Comparison of ENCODE assay signal across 26 cellular contexts in genomic region chr7:17934612-17935247, GRCh38. TPM values are rescaled to one million over a fixed set of nuclear protein-coding genes. Genes with fewer than 3 reads are reported as not detected.
DNase-seq lines count a peak whose midpoint lies in the region; ATAC-seq, FAIRE-seq and TF ChIP-seq lines count a peak whose summit lies in the region.
"Had no signal": no experiment of that assay in that cellular context is flagged by ENCODE, and none has a peak within 500 bp of the region (broad histone marks: within the 10 kb centered on the region; RNA-seq: fewer than 3 reads in every experiment).

No MANE protein-coding gene starts in this region.

- H2AFZ ChIP-seq in OCI-LY1 (ENCODE audit: low read length) (no peak overlapping the region), K562 (ENCODE audit: low read depth, low read length) (no peak overlapping the region)

- H3K36me3 ChIP-seq in CD4-positive, CD25-positive, alpha-beta regulatory T cell (ENCODE audit: control insufficient read depth, insufficient read depth, low read length) = peaks cover 2% of the 10 kb centered on the region
- H3K36me3 ChIP-seq in OCI-LY1 (ENCODE audit: insufficient read depth, low read length) = no peaks in the 10 kb centered on the region
- H3K36me3 ChIP-seq in K562 (ENCODE audit: control insufficient read depth, insufficient read depth, low read length) = peaks cover 7% of the 10 kb centered on the region; the same call in 1 of the 3 replicates

- TF ChIP-seq CTCF in OCI-LY1 (IDR thresholded peaks at IDR 0.05; ENCODE audit: low read length) (no peak), K562 (IDR thresholded peaks at IDR 0.05 in 2 of 3, conservative IDR thresholded peaks at IDR 0.05 in 1 of 3; ENCODE audit: insufficient read depth in 2 of 3, low read depth in 1 of 3, low read length in 3 of 3) (no peak)

- no TSS peak for BruUV-seq in K562 (replicated peaks; lab: Mats Ljungman, UMichigan)

- intact Hi-C loops in K562 (cut with micrococcal nuclease) = no loop called here

- DNase-seq in CD4-positive, CD25-positive, alpha-beta regulatory T cell = no peak
- DNase-seq in KBM-7 (peak; percentile 60), K562 (ENCODE audit: extremely low read depth in 1 of 4, low spot score in 3 of 4) (no peak), urothelium cell line (ENCODE audit: low spot score) (no peak), COLO829 (ENCODE audit: low spot score) (no peak)
- DNase-seq: activated CD4-positive, alpha-beta T cell treated with anti-CD3 and anti-CD28 coated beads for 1 hour; activated T-cell treated with anti-CD3 and anti-CD28 coated beads, Interleukin-2, amount 50 U/mL, for 72 hours; MM.1S; NCI-H1694; NCI-H748 treated with DMSO at 0.1 percent for 48 hours; posterior cingulate gyrus; stimulated activated CD4-positive, alpha-beta T cell treated with anti-CD3 and anti-CD28 coated beads, Interleukin-2, amount 100 ng/mL, for 24 hours; T1000; trophoblast cell had no signal

- TF ChIP-seq POLR2A in K562 (conservative IDR thresholded peaks at IDR 0.05) = no peak

- H3K9me2 ChIP-seq in OCI-LY1 (ENCODE audit: low read depth, low read length) = no peaks in the 10 kb centered on the region

- H3K9me3 Mint-ChIP-seq in CD4-positive, CD25-positive, alpha-beta regulatory T cell = no peaks in the 10 kb centered on the region
- H3K9me3 Mint-ChIP-seq: activated naive CD4-positive, alpha-beta T cell treated with anti-CD3 and anti-CD28 coated beads, Interleukin-2, amount 50 U/mL, for 72 hours; activated T-cell treated with anti-CD3 and anti-CD28 coated beads, Interleukin-2, amount 50 U/mL, for 72 hours; brain; mesothelial cell of epicardium; nephron had no signal

- no peak for ATAC-seq in CD4-positive, CD25-positive, alpha-beta regulatory T cell (ENCODE audit: low read depth in 2 of 2)
- ATAC-seq in K562 = no peak
- no peak for ATAC-seq in HG02759 (IDR thresholded peaks at IDR 0.05; ENCODE audit: unreplicated experiment)
- ATAC-seq in GM21360 (IDR thresholded peaks at IDR 0.05; ENCODE audit: unreplicated experiment) = no peak
- ATAC-seq: left lobe of liver had no signal

- H3K4me3 Mint-ChIP-seq in CD4-positive, CD25-positive, alpha-beta regulatory T cell = peak overlapping the region in 1 of 4 donors; percentile 69
- H3K4me3 Mint-ChIP-seq: mesothelial cell of epicardium, nephron had no signal

- no peaks in the 10 kb centered on the region for H3K9me3 ChIP-seq in CD4-positive, CD25-positive, alpha-beta regulatory T cell (ENCODE audit: control insufficient read depth in 2 of 2, low read length in 2 of 2)
- no peaks in the 10 kb centered on the region for H3K9me3 ChIP-seq in OCI-LY1 (ENCODE audit: low read length)
- H3K9me3 ChIP-seq in K562 (replicated peaks; ENCODE audit: control insufficient read depth, insufficient read depth, low read depth, low read length) = no peaks in the 10 kb centered on the region

- TF ChIP-seq RAD21 in K562 (CRISPR knock-in tag; conservative IDR thresholded peaks at IDR 0.05 in 1 of 2, IDR thresholded peaks at IDR 0.05 in 1 of 2) = no peak

- peak overlapping the region; percentile 40; the same call in 1 of the 2 replicates for H3K4me2 ChIP-seq in OCI-LY1 (ENCODE audit: low read length)
- no peak overlapping the region for H3K4me2 ChIP-seq in K562 (ENCODE audit: insufficient read depth, low read length)

- no peaks in the 10 kb centered on the region for H3K9me1 ChIP-seq in K562 (ENCODE audit: control insufficient read depth, insufficient read depth, low read length)

- 68% methylated on average over 2 of the region's 2 CpGs for WGBS in K562 (ENCODE audit: insufficient coverage, low coverage, missing lambda C conversion rate)

- CTCF ChIA-PET in K562 (lab: Yijun Ruan, JAX; ENCODE audit: low intra/inter-chr PET ratio) = no interaction called here

- in situ Hi-C loops in KBM-7 (cut with MboI; ENCODE audit: low pct_unique_long_range_greater_than_20kb, low sequenced_read_pairs) (no loop called here), K562 (cut with MboI) (no loop called here)

- H3K27me3 ChIP-seq in CD4-positive, CD25-positive, alpha-beta regulatory T cell (ENCODE audit: control insufficient read depth, insufficient read depth, low read length) = no peaks in the 10 kb centered on the region
- H3K27me3 ChIP-seq in OCI-LY1 (ENCODE audit: insufficient read depth, low read length) (no peaks in the 10 kb centered on the region), K562 (ENCODE audit: control insufficient read depth in 2 of 2, insufficient read depth in 2 of 2, low read length in 2 of 2) (no peaks in the 10 kb centered on the region)

- H3K27ac Mint-ChIP-seq in CD4-positive, CD25-positive, alpha-beta regulatory T cell = no peak overlapping the region
- H3K27ac Mint-ChIP-seq: activated T-cell treated with anti-CD3 and anti-CD28 coated beads, Interleukin-2, amount 50 U/mL, for 72 hours; brain; mesothelial cell of epicardium; nephron had no signal

- H3K4me1 ChIP-seq in CD4-positive, CD25-positive, alpha-beta regulatory T cell (ENCODE audit: control insufficient read depth, insufficient read depth, low read length, poor library complexity, severe bottlenecking) = peaks cover 45% of the 10 kb centered on the region
- H3K4me1 ChIP-seq in OCI-LY1 (ENCODE audit: insufficient read depth, low read length, severe bottlenecking) (peaks cover 50% of the 10 kb centered on the region), K562 (replicated peaks in 1 of 2; ENCODE audit: control insufficient read depth in 2 of 2, insufficient read depth in 2 of 2, low read length in 2 of 2) (peaks cover 3 to 19% of the 10 kb centered on the region in 2 experiments; a peak in 3 of 5 replicates)

- H3F3A ChIP-seq in OCI-LY1 (ENCODE audit: insufficient read depth, low read length) = no peaks in the 10 kb centered on the region

- TF ChIP-seq EP300 in K562 (IDR thresholded peaks at IDR 0.05; ENCODE audit: low read length) = no peak

- peak overlapping the region; percentile 27 for H3K4me3 ChIP-seq in CD4-positive, CD25-positive, alpha-beta regulatory T cell (ENCODE audit: low read depth, low read length)
- H3K4me3 ChIP-seq in OCI-LY1 (ENCODE audit: low read depth, low read length, poor library complexity, severe bottlenecking) (peak overlapping the region; percentile 2), K562 (no peak overlapping the region)
- H3K4me3 ChIP-seq: coronary artery, SK-N-MC, skin epidermis had no signal

- H3K9ac ChIP-seq in OCI-LY1 (ENCODE audit: low read length) (no peak overlapping the region), K562 (ENCODE audit: insufficient read depth in 1 of 2, low read depth in 2 of 2, low read length in 2 of 2) (no peak overlapping the region)

- no peaks in the 10 kb centered on the region for H3K36me3 Mint-ChIP-seq in CD4-positive, CD25-positive, alpha-beta regulatory T cell
- H3K36me3 Mint-ChIP-seq: mesothelial cell of epicardium had no signal

- no peaks in the 10 kb centered on the region for H3K27me3 Mint-ChIP-seq in CD4-positive, CD25-positive, alpha-beta regulatory T cell

- FAIRE-seq in K562 (lab: Jason Lieb, UNC) (no peak), urothelium cell line (lab: Jason Lieb, UNC) (no peak)
- FAIRE-seq: RCC 7860 had no signal

- H4K20me1 ChIP-seq in OCI-LY1 (ENCODE audit: insufficient read depth, low read length) = peaks cover 6% of the 10 kb centered on the region; the same call in 1 of the 2 replicates
- H4K20me1 ChIP-seq in K562 (replicated peaks; ENCODE audit: control insufficient read depth, insufficient read depth, low read length) = peaks cover 21% of the 10 kb centered on the region; the same call in 1 of the 2 replicates

- POLR2A ChIA-PET in K562 (lab: Yijun Ruan, JAX) = no interaction called here

- H3K4me1 Mint-ChIP-seq in CD4-positive, CD25-positive, alpha-beta regulatory T cell = peaks cover 54 to 89% (median 59%) of the 10 kb centered on the region in 4 donors

- no peak overlapping the region for H3K27ac ChIP-seq in CD4-positive, CD25-positive, alpha-beta regulatory T cell (ENCODE audit: insufficient read depth, low read length, poor library complexity, severe bottlenecking)
- peak overlapping the region; percentile 65 for H3K27ac ChIP-seq in OCI-LY1 (ENCODE audit: low read depth, low read length, poor library complexity, severe bottlenecking)
- no peak overlapping the region for H3K27ac ChIP-seq in K562 (ENCODE audit: extremely low read depth, low read depth, low read length)
- H3K27ac ChIP-seq: coronary artery, SK-N-MC, skin epidermis had no signal

- H3K79me2 ChIP-seq in OCI-LY1 (ENCODE audit: insufficient read depth, low read length) (peaks cover 99% of the 10 kb centered on the region), K562 (ENCODE audit: control insufficient read depth, insufficient read depth, low read length) (peaks cover 94% of the 10 kb centered on the region)

TF ChIP-seq in K562, 482 proteins besides CTCF, POLR2A, EP300 and RAD21:
- no peak for TF ChIP-seq SLC30A9 (CRISPR knock-in tag; IDR thresholded peaks at IDR 0.05)
- TF ChIP-seq SPI1 (IDR thresholded peaks at IDR 0.05; ENCODE audit: borderline replicate concordance, low read depth, low read length) = 0 out of 2 replicates have a peak, but pooled peaks have one; percentile 29
TF ChIP-seq in K562: peak in this region for 1.

RNA-seq across cellular contexts. Expression of gene SNX13, which starts 5.6 kb away (rescaled TPM):
- 32.5 TPM for total RNA-seq in CD4-positive, CD25-positive, alpha-beta regulatory T cell
- 10 to 100 TPM; 11.9 to 13.1 (median 12.8) TPM for polyA plus RNA-seq in CD4-positive, CD25-positive, alpha-beta regulatory T cell
- total RNA-seq in K562 (2011; cell fraction: chromatin; rRNA removed; ENCODE audit: low replicate concordance) = 23.5 and 103 TPM in 2 replicates
- total RNA-seq in K562 (2011; cell fraction: nucleolus; rRNA removed) = 11.0 and 16.2 TPM in 2 replicates
- total RNA-seq in K562 (2011; cell fraction: nucleoplasm; rRNA removed) = 39.5 and 72.8 TPM in 2 replicates
- total RNA-seq in K562 (2014; rRNA removed) = 26.1 and 28.3 TPM in 2 replicates
- total RNA-seq in K562 (2014; rRNA removed; fragmentation: Illumina TruSeq; extraction: Trizol) = 26.5 and 31.0 TPM in 2 replicates
- 22.6 and 25.5 TPM in 2 replicates for total RNA-seq in K562 (2015; rRNA removed; fragmentation: Illumina TruSeq; extraction: Trizol)
- 25.3 and 25.7 TPM in 2 replicates for total RNA-seq in K562 (2021)
- polyA plus RNA-seq in K562 (2011; rRNA removed) = 17.8 and 25.4 TPM in 2 replicates
- 4.5 and 7.4 TPM in 2 replicates for polyA plus RNA-seq in K562 (2011; cell fraction: cytosol; rRNA removed)
- polyA plus RNA-seq in K562 (2011; cell fraction: nucleus; rRNA removed) = 16.7 and 25.4 TPM in 2 replicates
- 10.2 and 10.3 TPM in 2 replicates for polyA plus RNA-seq in K562 (2012)
- polyA plus RNA-seq in K562 (2014; fragmentation: Illumina TruSeq; extraction: Trizol) = 19.4 and 24.1 TPM in 2 replicates
- polyA plus RNA-seq in K562 (2014; fragmentation: Nextera tagmentation; extraction: Ambion mirVana) = 1 to 10 TPM; 5.6 to 8.7 TPM
- polyA plus RNA-seq in K562 (2014; rRNA removed) = 24.4 and 33.2 TPM in 2 replicates
- 46.8 and 53.3 TPM in 2 replicates for polyA minus RNA-seq in K562 (2011; rRNA and poly(A)+ RNA removed)
- polyA minus RNA-seq in K562 (2011; cell fraction: cytosol; rRNA and poly(A)+ RNA removed) = 6.7 and 12.4 TPM in 2 replicates
- polyA minus RNA-seq in K562 (2011; cell fraction: nucleus; rRNA and poly(A)+ RNA removed) = 51.2 and 80.2 TPM in 2 replicates
